In genomic region chr2:112794131-112794733, GRCh38 we compare ENCODE assay signal across 1 cellular context.
TF ChIP-seq lines count a peak whose summit lies in the region.

No MANE protein-coding gene starts in this region.

TF ChIP-seq in K562, 482 proteins besides CTCF, POLR2A, EP300 and RAD21 (continued from another document):
- TF ChIP-seq PRDM10 (IDR thresholded peaks at IDR 0.05; ENCODE audit: partially characterized antibody), result peak; percentile 96
- TF ChIP-seq HCFC1 (IDR thresholded peaks at IDR 0.05; ENCODE audit: low read depth, low read length), result no peak
- TF ChIP-seq ZNF766 (CRISPR knock-in tag; conservative IDR thresholded peaks at IDR 0.05), result peak; percentile 67
- TF ChIP-seq, protein P1, sequence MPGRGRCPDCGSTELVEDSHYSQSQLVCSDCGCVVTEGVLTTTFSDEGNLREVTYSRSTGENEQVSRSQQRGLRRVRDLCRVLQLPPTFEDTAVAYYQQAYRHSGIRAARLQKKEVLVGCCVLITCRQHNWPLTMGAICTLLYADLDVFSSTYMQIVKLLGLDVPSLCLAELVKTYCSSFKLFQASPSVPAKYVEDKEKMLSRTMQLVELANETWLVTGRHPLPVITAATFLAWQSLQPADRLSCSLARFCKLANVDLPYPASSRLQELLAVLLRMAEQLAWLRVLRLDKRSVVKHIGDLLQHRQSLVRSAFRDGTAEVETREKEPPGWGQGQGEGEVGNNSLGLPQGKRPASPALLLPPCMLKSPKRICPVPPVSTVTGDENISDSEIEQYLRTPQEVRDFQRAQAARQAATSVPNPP (IDR thresholded peaks at IDR 0.05; ENCODE audit: borderline replicate concordance, insufficient read depth, insufficient read length), result no peak
- peak; percentile 98 for TF ChIP-seq ZKSCAN8 (CRISPR knock-in tag; IDR thresholded peaks at IDR 0.05)
- no peak for TF ChIP-seq GTF2B (IDR thresholded peaks at IDR 0.05; ENCODE audit: extremely low read depth, insufficient read length)
- TF ChIP-seq, protein P2, sequence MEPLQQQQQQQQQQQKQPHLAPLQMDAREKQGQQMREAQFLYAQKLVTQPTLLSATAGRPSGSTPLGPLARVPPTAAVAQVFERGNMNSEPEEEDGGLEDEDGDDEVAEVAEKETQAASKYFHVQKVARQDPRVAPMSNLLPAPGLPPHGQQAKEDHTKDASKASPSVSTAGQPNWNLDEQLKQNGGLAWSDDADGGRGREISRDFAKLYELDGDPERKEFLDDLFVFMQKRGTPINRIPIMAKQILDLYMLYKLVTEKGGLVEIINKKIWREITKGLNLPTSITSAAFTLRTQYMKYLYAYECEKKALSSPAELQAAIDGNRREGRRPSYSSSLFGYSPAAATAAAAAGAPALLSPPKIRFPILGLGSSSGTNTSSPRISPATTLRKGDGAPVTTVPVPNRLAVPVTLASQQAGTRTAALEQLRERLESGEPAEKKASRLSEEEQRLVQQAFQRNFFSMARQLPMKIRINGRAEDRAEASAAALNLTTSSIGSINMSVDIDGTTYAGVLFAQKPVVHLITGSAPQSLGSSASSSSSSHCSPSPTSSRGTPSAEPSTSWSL (CRISPR knock-in tag; IDR thresholded peaks at IDR 0.05; ENCODE audit: borderline replicate concordance), result no peak
- peak; percentile 87 for TF ChIP-seq NCOA1 (IDR thresholded peaks at IDR 0.05; ENCODE audit: low read depth)
- TF ChIP-seq NONO (IDR thresholded peaks at IDR 0.05; ENCODE audit: low read depth in 2 of 2, low read length in 1 of 2), result no peak
- TF ChIP-seq ZNF696 (CRISPR knock-in tag; conservative IDR thresholded peaks at IDR 0.05), result no peak
- TF ChIP-seq NBN (IDR thresholded peaks at IDR 0.05; ENCODE audit: low read depth), result peak; percentile 97
- TF ChIP-seq, protein P3, sequence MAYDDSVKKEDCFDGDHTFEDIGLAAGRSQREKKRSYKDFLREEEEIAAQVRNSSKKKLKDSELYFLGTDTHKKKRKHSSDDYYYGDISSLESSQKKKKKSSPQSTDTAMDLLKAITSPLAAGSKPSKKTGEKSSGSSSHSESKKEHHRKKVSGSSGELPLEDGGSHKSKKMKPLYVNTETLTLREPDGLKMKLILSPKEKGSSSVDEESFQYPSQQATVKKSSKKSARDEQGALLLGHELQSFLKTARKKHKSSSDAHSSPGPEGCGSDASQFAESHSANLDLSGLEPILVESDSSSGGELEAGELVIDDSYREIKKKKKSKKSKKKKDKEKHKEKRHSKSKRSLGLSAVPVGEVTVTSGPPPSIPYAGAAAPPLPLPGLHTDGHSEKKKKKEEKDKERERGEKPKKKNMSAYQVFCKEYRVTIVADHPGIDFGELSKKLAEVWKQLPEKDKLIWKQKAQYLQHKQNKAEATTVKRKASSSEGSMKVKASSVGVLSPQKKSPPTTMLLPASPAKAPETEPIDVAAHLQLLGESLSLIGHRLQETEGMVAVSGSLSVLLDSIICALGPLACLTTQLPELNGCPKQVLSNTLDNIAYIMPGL (CRISPR knock-in tag; IDR thresholded peaks at IDR 0.05), result no peak
- no peak for TF ChIP-seq PHF8 (IDR thresholded peaks at IDR 0.05; ENCODE audit: borderline replicate concordance, low read length)
TF ChIP-seq in K562: peak in this region for 153.
